In the genomic region with DNA sequence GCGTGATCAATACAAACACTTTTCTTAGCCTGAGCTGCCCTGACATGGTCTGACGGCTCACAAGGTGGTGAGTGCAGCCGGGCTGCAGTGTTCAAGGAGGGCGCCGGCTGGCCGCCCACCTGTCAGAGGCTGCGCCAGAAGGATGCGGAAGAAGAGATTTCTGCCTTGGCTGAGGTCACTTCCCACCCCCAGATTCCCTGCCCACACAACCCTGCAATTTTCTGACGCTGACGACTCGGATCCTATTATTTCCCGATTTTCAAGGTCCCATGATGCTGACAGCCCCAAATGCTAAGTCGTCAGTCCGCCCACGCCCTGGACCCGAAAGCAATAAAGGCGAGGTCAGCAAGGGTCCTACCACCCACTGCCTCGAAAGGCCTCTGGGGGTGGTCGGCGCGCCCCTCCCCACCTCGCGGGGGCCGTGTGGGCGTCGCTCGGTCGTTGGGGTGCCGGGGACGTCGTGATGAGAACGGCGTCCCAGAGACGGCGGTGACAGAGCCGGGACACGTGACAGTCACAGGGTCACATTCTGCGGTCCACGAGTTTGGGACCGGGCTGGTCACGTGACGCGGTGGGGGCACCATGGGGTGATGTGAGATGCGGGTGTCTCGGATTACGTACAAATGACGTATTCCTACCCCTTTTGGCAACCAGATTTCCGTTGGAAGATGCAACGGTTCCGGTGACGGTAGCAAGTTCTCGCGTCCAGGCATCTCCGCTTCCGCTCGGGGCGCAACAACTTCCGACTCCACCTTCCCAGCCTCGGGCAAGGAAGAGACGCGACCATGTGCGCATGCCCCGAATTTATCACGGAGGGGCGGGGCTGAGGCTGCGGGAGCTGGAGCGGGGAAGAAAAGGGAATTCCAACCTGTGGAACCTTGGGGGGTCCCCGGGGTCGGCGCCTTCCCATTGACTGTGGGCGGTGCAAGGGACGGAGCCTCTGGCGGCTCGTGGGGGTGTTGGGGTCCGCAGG, we compare ENCODE assay signal across 8 cellular contexts. TPM values are rescaled to one million over a fixed set of nuclear protein-coding genes. Genes with fewer than 3 reads are reported as not detected.
DNase-seq lines count a peak whose midpoint lies in the region; ATAC-seq and TF ChIP-seq lines count a peak whose summit lies in the region.

Gene STX4 (plus strand): TSS at position 823 of the 973 bp plus-strand sequence. CDS start 248 bp downstream, outside the sequence.

- peak within 1 kb of the TSS; percentile 93 for H3K27ac Mint-ChIP-seq in activated naive CD8-positive, alpha-beta T cell

- TF ChIP-seq CTCF in GM06990 (IDR thresholded peaks at IDR 0.05; ENCODE audit: insufficient read depth, low read length, poor library complexity, severe bottlenecking), result no peak
- TF ChIP-seq CTCF in osteoblast (IDR thresholded peaks at IDR 0.05; ENCODE audit: extremely low read depth, low read depth, low read length), result no peak
- TF ChIP-seq CTCF in thoracic aorta (IDR thresholded peaks at IDR 0.05), result no peak

- no peaks in the 10 kb centered on the region for H3K9me3 Mint-ChIP-seq in activated naive CD8-positive, alpha-beta T cell (ENCODE audit: low read depth)

- H3K4me1 Mint-ChIP-seq in activated naive CD8-positive, alpha-beta T cell (ENCODE audit: low read depth), result peaks cover 20% of the 10 kb centered on the region

- peak within 1 kb of the TSS; percentile 91 for H3K4me2 ChIP-seq in osteoblast (ENCODE audit: insufficient read depth, low read length)

- peaks cover 9% of the 10 kb centered on the region for H3K36me3 ChIP-seq in GM06990 (ENCODE audit: control insufficient read depth, insufficient read depth, low read length)
- peaks cover 27% of the 10 kb centered on the region for H3K36me3 ChIP-seq in osteoblast (ENCODE audit: insufficient read depth, low read length)
- H3K36me3 ChIP-seq in thoracic aorta, result peaks cover 4% of the 10 kb centered on the region

- H3K36me3 Mint-ChIP-seq in activated naive CD8-positive, alpha-beta T cell, result no peaks in the 10 kb centered on the region

- H3K4me3 ChIP-seq in GM06990 (replicated peaks; ENCODE audit: low read depth, low read length), result peak within 1 kb of the TSS; percentile 100
- peak within 1 kb of the TSS; percentile 92 for H3K4me3 ChIP-seq in osteoblast (ENCODE audit: insufficient read depth, low read length)
- peak within 1 kb of the TSS; percentile 91 for H3K4me3 ChIP-seq in thoracic aorta

- H4K20me1 ChIP-seq in osteoblast (ENCODE audit: insufficient read depth, low read length), result peaks cover 11% of the 10 kb centered on the region

- peak within 1 kb of the TSS; percentile 96 for H3K27ac ChIP-seq in osteoblast (ENCODE audit: low read depth, low read length)
- H3K27ac ChIP-seq in thoracic aorta, result peak within 1 kb of the TSS; percentile 98 to 99

- no peaks in the 10 kb centered on the region for H3K27me3 Mint-ChIP-seq in activated naive CD8-positive, alpha-beta T cell

- no peaks in the 10 kb centered on the region for H3K27me3 ChIP-seq in GM06990 (replicated peaks; ENCODE audit: control insufficient read depth, insufficient read depth, low read length)
- no peaks in the 10 kb centered on the region for H3K27me3 ChIP-seq in osteoblast (ENCODE audit: insufficient read depth, low read length)
- no peaks in the 10 kb centered on the region for H3K27me3 ChIP-seq in thoracic aorta (replicated peaks; ENCODE audit: insufficient read depth)

- peak within 1 kb of the TSS; percentile 87 for H2AFZ ChIP-seq in osteoblast (ENCODE audit: low read length)

- H3K9me3 ChIP-seq in osteoblast (ENCODE audit: low read depth, low read length), result no peaks in the 10 kb centered on the region
- H3K9me3 ChIP-seq in thoracic aorta, result no peaks in the 10 kb centered on the region

- peak; percentile 71 for ATAC-seq in HG02610 (IDR thresholded peaks at IDR 0.05; ENCODE audit: unreplicated experiment)
- peak; percentile 86 for ATAC-seq in thoracic aorta (ENCODE audit: insufficient number of reproducible peaks, low FRiP score, low read depth)

- H3K4me3 Mint-ChIP-seq in activated naive CD8-positive, alpha-beta T cell, result peak within 1 kb of the TSS; percentile 93

- DNase-seq in GM06990 (ENCODE audit: extremely low read depth, insufficient read length) (peak; percentile 92), NCI-H1092 treated with DMSO at 0.1 percent for 48 hours (lab: John Stamatoyannopoulos, UW) (peak; percentile 95), SKM-1 treated with dmso at 0.1 percent for 144 hours (lab: John Stamatoyannopoulos, UW; ENCODE audit: unreplicated experiment) (peak; percentile 94), glomerular visceral epithelial cell (ENCODE audit: extremely low spot score) (peak; percentile 94), osteoblast (ENCODE audit: insufficient read length, low spot score, missing footprints) (peak; percentile 98), thoracic aorta (ENCODE audit: low spot score) (peak; percentile 92)

- H3K79me2 ChIP-seq in osteoblast (ENCODE audit: insufficient read depth, low read length), result peaks cover 28% of the 10 kb centered on the region

- peaks cover 16% of the 10 kb centered on the region for H3K4me1 ChIP-seq in osteoblast (ENCODE audit: insufficient read depth, low read length)
- H3K4me1 ChIP-seq in thoracic aorta (ENCODE audit: control insufficient read depth in 1 of 2, low read depth in 2 of 2), result peaks cover 11 to 22% of the 10 kb centered on the region in 2 donors

RNA-seq across cellular contexts. Expression of gene STX4, which starts in this region (rescaled TPM):
- 26.8 and 30.6 TPM in 2 replicates for total RNA-seq in osteoblast
- total RNA-seq in thoracic aorta, result 10 to 100 TPM; 39.3 to 50.5 TPM

Comparison
In these comparisons a context has a peak if more than half of its experiments do, and no peak if none do; other contexts are left out.
1. Peak in every context shown above with its lines: DNase-seq, ATAC-seq, H3K4me3 ChIP-seq and H3K27ac ChIP-seq.